In the genomic region with DNA sequence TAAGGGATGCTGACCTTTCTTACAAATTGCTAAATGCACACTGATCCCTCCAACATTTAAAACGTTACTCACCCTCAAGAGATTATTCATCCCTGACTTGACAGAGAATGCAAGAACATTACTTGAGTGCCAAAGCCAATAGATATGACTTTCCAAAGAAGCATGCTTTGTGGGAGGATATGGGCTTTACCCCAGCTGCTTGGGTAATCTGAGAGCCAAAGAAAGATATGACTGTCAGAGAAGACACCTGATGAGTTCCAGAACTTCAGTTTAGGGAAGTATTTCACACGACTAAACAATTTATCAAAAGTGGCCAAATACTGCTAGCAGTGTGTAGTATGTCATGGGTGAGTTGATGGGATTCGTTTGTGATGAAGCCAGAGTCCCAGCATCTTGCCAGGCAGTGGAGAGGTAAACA, we compare ENCODE assay signal across 16 cellular contexts. TPM values are rescaled to one million over a fixed set of nuclear protein-coding genes. Genes with fewer than 3 reads are reported as not detected.
A peak's percentile ranks its signal among the peaks of the same experiment; 100 is the strongest.
DNase-seq lines count a peak whose midpoint lies in the region; ATAC-seq, FAIRE-seq and TF ChIP-seq lines count a peak whose summit lies in the region.
"Had no signal": no experiment of that assay in that cellular context is flagged by ENCODE, and none has a peak within 500 bp of the region (broad histone marks: within the 10 kb centered on the region; RNA-seq: fewer than 3 reads in every experiment).

No MANE protein-coding gene starts in this region.

- peak overlapping the region; percentile 48 for H3K27ac ChIP-seq in astrocyte (ENCODE audit: low read depth, low read length)
- H3K27ac ChIP-seq in vagina = no peak overlapping the region
- H3K27ac ChIP-seq in GM23338 (ENCODE audit: low read depth) = no peak overlapping the region
- H3K27ac ChIP-seq: dorsolateral prefrontal cortex had no signal

- TF ChIP-seq POLR2A in vagina (IDR thresholded peaks at IDR 0.05) = no peak

- H4K20me1 ChIP-seq in astrocyte (ENCODE audit: insufficient read depth, low read length) (no peaks in the 10 kb centered on the region), GM23338 (replicated peaks; ENCODE audit: insufficient read depth) (no peaks in the 10 kb centered on the region)

- TF ChIP-seq CTCF in astrocyte (IDR thresholded peaks at IDR 0.05; ENCODE audit: insufficient read depth, low read depth, low read length) (no peak), vagina (IDR thresholded peaks at IDR 0.05) (no peak), GM23338 (conservative IDR thresholded peaks at IDR 0.05; ENCODE audit: low read depth in 2 of 2) (no peak), natural killer cell (IDR thresholded peaks at IDR 0.05) (no peak)

- DNase-seq in A172 (ENCODE audit: low spot score) = peak; percentile 68
- peak; percentile 99 for DNase-seq in astrocyte (ENCODE audit: low read depth)
- peak; percentile 19 for DNase-seq in hepatic stellate cell (ENCODE audit: low spot score)
- DNase-seq in vagina (ENCODE audit: extremely low spot score in 2 of 2) = no peak
- DNase-seq in activated T-cell treated with anti-CD3 and anti-CD28 coated beads, Interleukin-2, amount 50 U/mL, for 24 hours = no peak
- DNase-seq in GM23338 (ENCODE audit: low spot score) = no peak
- no peak for DNase-seq in natural killer cell
- DNase-seq: activated B cell treated with CpG ODN at 0.5 μM for 24 hours; activated gamma-delta T cell; BE2C; dorsolateral prefrontal cortex; NCI-H2029; stimulated activated CD4-positive, alpha-beta T cell treated with anti-CD3 and anti-CD28 coated beads, Interleukin-4, amount 100 ng/mL, for 4 hours had no signal

- H3K36me3 ChIP-seq in astrocyte (ENCODE audit: insufficient read depth, low read length) (no peaks in the 10 kb centered on the region), vagina (no peaks in the 10 kb centered on the region), GM23338 (ENCODE audit: insufficient read depth) (no peaks in the 10 kb centered on the region)
- H3K36me3 ChIP-seq: BE2C had no signal

- H3K4me1 ChIP-seq in astrocyte (ENCODE audit: insufficient read depth, low read length) (peaks cover 16% of the 10 kb centered on the region), vagina (no peaks in the 10 kb centered on the region), GM23338 (ENCODE audit: insufficient read depth) (no peaks in the 10 kb centered on the region)
- H3K4me1 ChIP-seq: BE2C had no signal

- H3K4me1 Mint-ChIP-seq in astrocyte (ENCODE audit: low read depth, unreplicated experiment) (peaks cover 7% of the 10 kb centered on the region), GM23338 (no peaks in the 10 kb centered on the region), natural killer cell (no peaks in the 10 kb centered on the region)
- peaks cover 7% of the 10 kb centered on the region for H3K4me1 Mint-ChIP-seq in activated T-cell treated with anti-CD3 and anti-CD28 coated beads, Interleukin-2, amount 50 U/mL, for 24 hours (ENCODE audit: low read depth)
- H3K4me1 Mint-ChIP-seq: activated B cell treated with CpG ODN at 0.5 μM for 24 hours, neural crest cell had no signal

- H3K9me3 Mint-ChIP-seq in astrocyte (ENCODE audit: unreplicated experiment) (no peaks in the 10 kb centered on the region), GM23338 (no peaks in the 10 kb centered on the region), natural killer cell (no peaks in the 10 kb centered on the region)
- no peaks in the 10 kb centered on the region for H3K9me3 Mint-ChIP-seq in activated T-cell treated with anti-CD3 and anti-CD28 coated beads, Interleukin-2, amount 50 U/mL, for 24 hours
- H3K9me3 Mint-ChIP-seq: activated B cell treated with CpG ODN at 0.5 μM for 24 hours, neural crest cell had no signal

- H3K79me2 ChIP-seq in astrocyte (ENCODE audit: insufficient read depth, low read length) (no peaks in the 10 kb centered on the region), GM23338 (replicated peaks; ENCODE audit: insufficient read depth) (no peaks in the 10 kb centered on the region)

- H3K4me3 Mint-ChIP-seq in astrocyte (ENCODE audit: unreplicated experiment) (no peak overlapping the region), GM23338 (no peak overlapping the region), natural killer cell (no peak overlapping the region)
- no peak overlapping the region for H3K4me3 Mint-ChIP-seq in activated T-cell treated with anti-CD3 and anti-CD28 coated beads, Interleukin-2, amount 50 U/mL, for 24 hours
- H3K4me3 Mint-ChIP-seq: activated B cell treated with CpG ODN at 0.5 μM for 24 hours, neural crest cell had no signal

- H3K9ac ChIP-seq in astrocyte (ENCODE audit: low read length) = no peak overlapping the region

- H3K9me3 ChIP-seq in astrocyte (ENCODE audit: insufficient read depth, low read depth, low read length) (no peaks in the 10 kb centered on the region), vagina (no peaks in the 10 kb centered on the region)
- H3K9me3 ChIP-seq: BE2C had no signal

- no peaks in the 10 kb centered on the region for H3K9me2 ChIP-seq in GM23338 (ENCODE audit: insufficient read depth)

- peaks cover 12% of the 10 kb centered on the region for H3K27me3 Mint-ChIP-seq in astrocyte (ENCODE audit: low read depth, unreplicated experiment)
- peaks cover 37% of the 10 kb centered on the region for H3K27me3 Mint-ChIP-seq in activated T-cell treated with anti-CD3 and anti-CD28 coated beads, Interleukin-2, amount 50 U/mL, for 24 hours
- H3K27me3 Mint-ChIP-seq in GM23338 (ENCODE audit: insufficient read depth, low read depth, poor library complexity) = no peaks in the 10 kb centered on the region
- H3K27me3 Mint-ChIP-seq in natural killer cell (ENCODE audit: low read depth in 2 of 2) = peaks cover 37 to 57% of the 10 kb centered on the region in 2 donors

- H3F3A ChIP-seq in GM23338 (replicated peaks; ENCODE audit: low read depth) = no peaks in the 10 kb centered on the region

- H3K4me2 ChIP-seq in astrocyte (ENCODE audit: low read length) = peak overlapping the region; percentile 54
- no peak overlapping the region for H3K4me2 ChIP-seq in GM23338

- H2AFZ ChIP-seq in astrocyte (ENCODE audit: low read depth, low read length) (no peak overlapping the region), GM23338 (no peak overlapping the region)

- FAIRE-seq in astrocyte (lab: Jason Lieb, UNC) = peak; percentile 100
- FAIRE-seq: GM19239 had no signal

- ATAC-seq in HG02571 (IDR thresholded peaks at IDR 0.05; ENCODE audit: unreplicated experiment) (peak; percentile 58), GM23338 (no peak), natural killer cell (no peak)

- H3K36me3 Mint-ChIP-seq in astrocyte (ENCODE audit: low read depth, unreplicated experiment) (no peaks in the 10 kb centered on the region), GM23338 (ENCODE audit: low read depth) (no peaks in the 10 kb centered on the region), natural killer cell (no peaks in the 10 kb centered on the region)
- no peaks in the 10 kb centered on the region for H3K36me3 Mint-ChIP-seq in activated T-cell treated with anti-CD3 and anti-CD28 coated beads, Interleukin-2, amount 50 U/mL, for 24 hours (ENCODE audit: low read depth)

- peak overlapping the region; percentile 21 for H3K4me3 ChIP-seq in astrocyte (ENCODE audit: insufficient read depth, low read depth, low read length)
- H3K4me3 ChIP-seq in vagina = no peak overlapping the region
- H3K4me3 ChIP-seq in GM23338 = no peak overlapping the region
- H3K4me3 ChIP-seq: dorsolateral prefrontal cortex had no signal

- intact Hi-C loops in vagina (cut with DNase I) (loop anchor here (10.0 kb wide), 1 partner anchor 591 kb away; no protein-coding TSS in a partner anchor), natural killer cell (cut with micrococcal nuclease) (no loop called here)

- H3K27me3 ChIP-seq in astrocyte (ENCODE audit: insufficient read depth, low read length) (no peaks in the 10 kb centered on the region), vagina (no peaks in the 10 kb centered on the region), GM23338 (ENCODE audit: insufficient read depth) (no peaks in the 10 kb centered on the region)
- H3K27me3 ChIP-seq: BE2C had no signal

- peak overlapping the region; percentile 29 for H3K27ac Mint-ChIP-seq in astrocyte (ENCODE audit: unreplicated experiment)
- H3K27ac Mint-ChIP-seq in activated T-cell treated with anti-CD3 and anti-CD28 coated beads, Interleukin-2, amount 50 U/mL, for 24 hours = no peak overlapping the region
- no peak overlapping the region for H3K27ac Mint-ChIP-seq in GM23338
- H3K27ac Mint-ChIP-seq in natural killer cell = no peak overlapping the region
- H3K27ac Mint-ChIP-seq: activated B cell treated with CpG ODN at 0.5 μM for 24 hours had no signal

TF ChIP-seq in GM23338, 12 proteins besides CTCF, POLR2A, EP300 and RAD21 (continues in another document):
- TF ChIP-seq, protein P1, sequence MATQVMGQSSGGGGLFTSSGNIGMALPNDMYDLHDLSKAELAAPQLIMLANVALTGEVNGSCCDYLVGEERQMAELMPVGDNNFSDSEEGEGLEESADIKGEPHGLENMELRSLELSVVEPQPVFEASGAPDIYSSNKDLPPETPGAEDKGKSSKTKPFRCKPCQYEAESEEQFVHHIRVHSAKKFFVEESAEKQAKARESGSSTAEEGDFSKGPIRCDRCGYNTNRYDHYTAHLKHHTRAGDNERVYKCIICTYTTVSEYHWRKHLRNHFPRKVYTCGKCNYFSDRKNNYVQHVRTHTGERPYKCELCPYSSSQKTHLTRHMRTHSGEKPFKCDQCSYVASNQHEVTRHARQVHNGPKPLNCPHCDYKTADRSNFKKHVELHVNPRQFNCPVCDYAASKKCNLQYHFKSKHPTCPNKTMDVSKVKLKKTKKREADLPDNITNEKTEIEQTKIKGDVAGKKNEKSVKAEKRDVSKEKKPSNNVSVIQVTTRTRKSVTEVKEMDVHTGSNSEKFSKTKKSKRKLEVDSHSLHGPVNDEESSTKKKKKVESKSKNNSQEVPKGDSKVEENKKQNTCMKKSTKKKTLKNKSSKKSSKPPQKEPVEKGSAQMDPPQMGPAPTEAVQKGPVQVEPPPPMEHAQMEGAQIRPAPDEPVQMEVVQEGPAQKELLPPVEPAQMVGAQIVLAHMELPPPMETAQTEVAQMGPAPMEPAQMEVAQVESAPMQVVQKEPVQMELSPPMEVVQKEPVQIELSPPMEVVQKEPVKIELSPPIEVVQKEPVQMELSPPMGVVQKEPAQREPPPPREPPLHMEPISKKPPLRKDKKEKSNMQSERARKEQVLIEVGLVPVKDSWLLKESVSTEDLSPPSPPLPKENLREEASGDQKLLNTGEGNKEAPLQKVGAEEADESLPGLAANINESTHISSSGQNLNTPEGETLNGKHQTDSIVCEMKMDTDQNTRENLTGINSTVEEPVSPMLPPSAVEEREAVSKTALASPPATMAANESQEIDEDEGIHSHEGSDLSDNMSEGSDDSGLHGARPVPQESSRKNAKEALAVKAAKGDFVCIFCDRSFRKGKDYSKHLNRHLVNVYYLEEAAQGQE (IDR thresholded peaks at IDR 0.05; ENCODE audit: unreplicated experiment) = no peak

RNA-seq across cellular contexts. Expression of a gene that starts 7.4 kb away (rescaled TPM):
- 269 and 385 TPM in 2 replicates for total RNA-seq in A172 (2014; rRNA removed; shearing (Covaris generic))
- 20.2 and 27.0 TPM in 2 replicates for total RNA-seq in astrocyte
- total RNA-seq in vagina = 13.3 TPM
- 33.5 and 79.6 TPM in 2 replicates for total RNA-seq in GM23338 (2014; rRNA removed; shearing (Covaris generic))
- 62.6 and 76.9 TPM in 2 replicates for polyA plus RNA-seq in GM23338 (2016; fragmentation: Nextera tagmentation; extraction: Ambion mirVana)
- 10 to 100 TPM in 2 of 3 donors, 1 to 10 TPM in 1; 6.5 to 19.1 (median 10.2) TPM for total RNA-seq in natural killer cell

Comparison
In these comparisons a context has a peak if more than half of its experiments do, and no peak if none do; other contexts are left out.
1. DNase-seq: peak in A172 (single experiment), astrocyte (single experiment) and hepatic stellate cell (single experiment); none in vagina (0 of 2), activated T-cell treated with anti-CD3 and anti-CD28 coated beads, Interleukin-2, amount 50 U/mL, for 24 hours (single experiment), GM23338 (single experiment) and natural killer cell (single experiment).